ENCODE assay signal across 1 cellular context in the genomic region with DNA sequence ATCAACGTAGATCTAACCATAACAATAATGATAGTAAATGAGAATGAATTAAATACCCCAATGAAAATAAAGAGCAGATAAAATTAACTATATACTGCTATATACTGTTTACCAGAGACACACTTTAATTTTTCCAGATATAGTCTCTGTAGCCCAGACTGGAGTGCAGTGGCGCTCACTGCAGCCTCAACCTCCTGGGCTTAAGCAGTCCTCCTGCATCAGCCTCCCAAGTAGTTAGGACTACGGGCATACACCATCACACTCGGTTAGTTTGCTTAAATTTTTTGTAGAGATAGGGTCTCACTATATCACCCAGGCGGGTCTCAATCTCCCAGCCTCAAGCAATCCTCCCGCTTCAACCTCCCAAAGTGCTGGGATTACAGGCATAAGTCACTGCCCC.
TF ChIP-seq lines count a peak whose summit lies in the region.

No MANE protein-coding gene starts in this region.

TF ChIP-seq in K562, 482 proteins besides CTCF, POLR2A, EP300 and RAD21:
- TF ChIP-seq, protein P1, sequence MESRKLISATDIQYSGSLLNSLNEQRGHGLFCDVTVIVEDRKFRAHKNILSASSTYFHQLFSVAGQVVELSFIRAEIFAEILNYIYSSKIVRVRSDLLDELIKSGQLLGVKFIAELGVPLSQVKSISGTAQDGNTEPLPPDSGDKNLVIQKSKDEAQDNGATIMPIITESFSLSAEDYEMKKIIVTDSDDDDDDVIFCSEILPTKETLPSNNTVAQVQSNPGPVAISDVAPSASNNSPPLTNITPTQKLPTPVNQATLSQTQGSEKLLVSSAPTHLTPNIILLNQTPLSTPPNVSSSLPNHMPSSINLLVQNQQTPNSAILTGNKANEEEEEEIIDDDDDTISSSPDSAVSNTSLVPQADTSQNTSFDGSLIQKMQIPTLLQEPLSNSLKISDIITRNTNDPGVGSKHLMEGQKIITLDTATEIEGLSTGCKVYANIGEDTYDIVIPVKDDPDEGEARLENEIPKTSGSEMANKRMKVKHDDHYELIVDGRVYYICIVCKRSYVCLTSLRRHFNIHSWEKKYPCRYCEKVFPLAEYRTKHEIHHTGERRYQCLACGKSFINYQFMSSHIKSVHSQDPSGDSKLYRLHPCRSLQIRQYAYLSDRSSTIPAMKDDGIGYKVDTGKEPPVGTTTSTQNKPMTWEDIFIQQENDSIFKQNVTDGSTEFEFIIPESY (CRISPR knock-in tag; IDR thresholded peaks at IDR 0.05): peak; percentile 42; the same call in 1 of the 2 replicates
- TF ChIP-seq ILF3 (IDR thresholded peaks at IDR 0.05; ENCODE audit: borderline replicate concordance) (no peak), KLF13 (tag; IDR thresholded peaks at IDR 0.05; ENCODE audit: borderline replicate concordance, low read depth) (no peak), NFXL1 (CRISPR knock-in tag; IDR thresholded peaks at IDR 0.05) (no peak)
- TF ChIP-seq, protein P2, sequence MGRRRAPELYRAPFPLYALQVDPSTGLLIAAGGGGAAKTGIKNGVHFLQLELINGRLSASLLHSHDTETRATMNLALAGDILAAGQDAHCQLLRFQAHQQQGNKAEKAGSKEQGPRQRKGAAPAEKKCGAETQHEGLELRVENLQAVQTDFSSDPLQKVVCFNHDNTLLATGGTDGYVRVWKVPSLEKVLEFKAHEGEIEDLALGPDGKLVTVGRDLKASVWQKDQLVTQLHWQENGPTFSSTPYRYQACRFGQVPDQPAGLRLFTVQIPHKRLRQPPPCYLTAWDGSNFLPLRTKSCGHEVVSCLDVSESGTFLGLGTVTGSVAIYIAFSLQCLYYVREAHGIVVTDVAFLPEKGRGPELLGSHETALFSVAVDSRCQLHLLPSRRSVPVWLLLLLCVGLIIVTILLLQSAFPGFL (CRISPR knock-in tag; IDR thresholded peaks at IDR 0.05): 0 out of 2 replicates have a peak, but pooled peaks have one; percentile 51
